8 cellular contexts compared by ENCODE assay signal in genomic region chr21:39016740-39017315, GRCh38.
DNase-seq lines count a peak whose midpoint lies in the region; ATAC-seq, FAIRE-seq and TF ChIP-seq lines count a peak whose summit lies in the region.

No MANE protein-coding gene starts in this region.

- dilution Hi-C loops in mammary epithelial cell (cut with HindIII; ENCODE audit: low sequenced_read_pairs) = no loop called here

- POLR2A ChIA-PET in HepG2 (lab: Yijun Ruan, JAX) = no interaction called here
- POLR2A ChIA-PET in CD8-positive, alpha-beta T cell (lab: Charles Lee) = no interaction called here

- WGBS in right lobe of liver (ENCODE audit: insufficient coverage, low coverage, low lambda C conversion rate, missing lambda C conversion rate) = 63% methylated on average over 3 of the region's 4 CpGs
- 91% methylated on average over 4 of the region's 4 CpGs for WGBS in HepG2 (ENCODE audit: low lambda C conversion rate)
- WGBS in mammary epithelial cell (ENCODE audit: low coverage, missing lambda C conversion rate) = 100% methylated on average over 4 of the region's 4 CpGs

- H2AFZ ChIP-seq in HepG2 (ENCODE audit: low read length) (no peak overlapping the region), mammary epithelial cell (ENCODE audit: low read depth, low read length) (no peak overlapping the region)

- no peak for TF ChIP-seq CTCF in right lobe of liver (IDR thresholded peaks at IDR 0.05)
- TF ChIP-seq CTCF in HepG2 (CRISPR knock-in tag; IDR thresholded peaks at IDR 0.05) = no peak
- no peak for TF ChIP-seq CTCF in RWPE2 (IDR thresholded peaks at IDR 0.05; ENCODE audit: poor library complexity, severe bottlenecking)
- TF ChIP-seq CTCF in CD8-positive, alpha-beta T cell (IDR thresholded peaks at IDR 0.05) = no peak
- TF ChIP-seq CTCF in mammary epithelial cell (conservative IDR thresholded peaks at IDR 0.05 in 1 of 2, IDR thresholded peaks at IDR 0.05 in 1 of 2; ENCODE audit: extremely low read depth in 1 of 2, insufficient read depth in 1 of 2, low read depth in 1 of 2, low read length in 2 of 2) = no peak

- no peak overlapping the region for H3K27ac Mint-ChIP-seq in CD8-positive, alpha-beta T cell

- ATAC-seq in right lobe of liver = peak in 3 of 4 donors; percentile 36 to 50 (median 44)
- ATAC-seq in HepG2 = no peak
- peak; percentile 93 for ATAC-seq in HG03060 (IDR thresholded peaks at IDR 0.05; ENCODE audit: low read depth, unreplicated experiment)
- no peak for ATAC-seq in RWPE2 (ENCODE audit: low read depth)
- ATAC-seq in CD8-positive, alpha-beta T cell = no peak

- in situ Hi-C loops in HepG2 (cut with HindIII; ENCODE audit: extremely low pct_ligation_motif_present, low pct_unique_long_range_greater_than_20kb) (no loop called here), mammary epithelial cell (cut with MboI; ENCODE audit: low sequenced_read_pairs in 2 of 2) (no loop called here)

- no peaks in the 10 kb centered on the region for H3K36me3 ChIP-seq in right lobe of liver
- no peaks in the 10 kb centered on the region for H3K36me3 ChIP-seq in HepG2 (replicated peaks in 1 of 2; ENCODE audit: control insufficient read depth in 1 of 2, insufficient read depth in 2 of 2, low read length in 2 of 2)
- no peaks in the 10 kb centered on the region for H3K36me3 ChIP-seq in RWPE2 (ENCODE audit: low read depth)
- H3K36me3 ChIP-seq in CD8-positive, alpha-beta T cell (ENCODE audit: insufficient read depth, low read length) = no peaks in the 10 kb centered on the region
- no peaks in the 10 kb centered on the region for H3K36me3 ChIP-seq in mammary epithelial cell (ENCODE audit: insufficient read depth, low read length)

- no peak for TF ChIP-seq RAD21 in HepG2 (CRISPR knock-in tag; IDR thresholded peaks at IDR 0.05)

- BruUV-seq in HepG2 (replicated peaks; lab: Mats Ljungman, UMichigan) (no TSS peak), mammary epithelial cell (replicated peaks; lab: Mats Ljungman, UMichigan) (no TSS peak)

- H3K4me3 ChIP-seq in right lobe of liver (no peak overlapping the region), HepG2 (replicated peaks in 1 of 3; ENCODE audit: insufficient read depth in 1 of 3, low read depth in 2 of 3, low read length in 3 of 3) (no peak overlapping the region), RWPE2 (ENCODE audit: severe bottlenecking) (no peak overlapping the region), mammary epithelial cell (replicated peaks in 1 of 3; ENCODE audit: insufficient read depth in 1 of 3, low read depth in 2 of 3, low read length in 3 of 3) (no peak overlapping the region)
- H3K4me3 ChIP-seq in CD8-positive, alpha-beta T cell (ENCODE audit: low read depth, low read length) = no peak overlapping the region

- H3K4me1 ChIP-seq in right lobe of liver = peaks cover 0 to 15% (median 3%) of the 10 kb centered on the region in 4 donors
- H3K4me1 ChIP-seq in HepG2 (ENCODE audit: insufficient read depth, low read length) = peaks cover 44% of the 10 kb centered on the region
- H3K4me1 ChIP-seq in RWPE2 (ENCODE audit: insufficient read depth, poor library complexity, severe bottlenecking) = peaks cover 35% of the 10 kb centered on the region
- H3K4me1 ChIP-seq in CD8-positive, alpha-beta T cell (ENCODE audit: insufficient read depth, low read length) = no peaks in the 10 kb centered on the region
- peaks cover 31% of the 10 kb centered on the region for H3K4me1 ChIP-seq in mammary epithelial cell (ENCODE audit: insufficient read depth, low read length)

- CTCF ChIA-PET in HepG2 (lab: Yijun Ruan, JAX; ENCODE audit: low intra/inter-chr PET ratio, low total read pairs) = no interaction called here
- CTCF ChIA-PET in CD8-positive, alpha-beta T cell (lab: Charles Lee) = no interaction called here
- CTCF ChIA-PET in mammary epithelial cell (lab: Charles Lee; ENCODE audit: low non-redundant PET) = no interaction called here

- no peak overlapping the region for H3K27ac ChIP-seq in right lobe of liver
- no peak overlapping the region for H3K27ac ChIP-seq in HepG2 (ENCODE audit: extremely low read length, insufficient read depth, low read length)
- H3K27ac ChIP-seq in RWPE2 (ENCODE audit: poor library complexity, severe bottlenecking) = peak overlapping the region; percentile 78
- H3K27ac ChIP-seq in CD8-positive, alpha-beta T cell (ENCODE audit: low read depth, low read length) = no peak overlapping the region
- no peak overlapping the region for H3K27ac ChIP-seq in mammary epithelial cell (ENCODE audit: insufficient read depth, low read depth, low read length)

- H4K20me1 ChIP-seq in HepG2 (ENCODE audit: insufficient read depth, low read length) (no peaks in the 10 kb centered on the region), mammary epithelial cell (ENCODE audit: insufficient read depth, low read length) (no peaks in the 10 kb centered on the region)

- intact Hi-C loops in right lobe of liver (cut with DNase I) (no loop called here), HepG2 (cut with micrococcal nuclease; ENCODE audit: unreplicated experiment) (no loop called here), mammary epithelial cell (cut with micrococcal nuclease) (no loop called here)
- intact Hi-C loops in CD8-positive, alpha-beta T cell (cut with DNase I, micrococcal nuclease) = no loop called here

- no peaks in the 10 kb centered on the region for H3K9me3 Mint-ChIP-seq in CD8-positive, alpha-beta T cell

- H3K27me3 Mint-ChIP-seq in CD8-positive, alpha-beta T cell (ENCODE audit: low read depth) = no peaks in the 10 kb centered on the region

- no peaks in the 10 kb centered on the region for H3K36me3 Mint-ChIP-seq in CD8-positive, alpha-beta T cell

- no peaks in the 10 kb centered on the region for H3K4me1 Mint-ChIP-seq in CD8-positive, alpha-beta T cell (ENCODE audit: low read depth)

- TF ChIP-seq POLR2A in right lobe of liver (IDR thresholded peaks at IDR 0.05) = no peak
- no peak for TF ChIP-seq POLR2A in HepG2 (IDR thresholded peaks at IDR 0.05; ENCODE audit: insufficient read depth in 1 of 2, low read depth in 2 of 2, low read length in 2 of 2)

- TF ChIP-seq EP300 in HepG2 (IDR thresholded peaks at IDR 0.05; ENCODE audit: low read depth in 2 of 2, low read length in 2 of 2) (no peak), HepG2 (CRISPR knock-in tag; IDR thresholded peaks at IDR 0.05; ENCODE audit: borderline replicate concordance) (no peak)

- H3K9me3 ChIP-seq in right lobe of liver (no peaks in the 10 kb centered on the region), HepG2 (ENCODE audit: low read length) (no peaks in the 10 kb centered on the region), RWPE2 (ENCODE audit: severe bottlenecking) (no peaks in the 10 kb centered on the region), mammary epithelial cell (replicated peaks; ENCODE audit: insufficient read depth, low read length) (no peaks in the 10 kb centered on the region)
- H3K9me3 ChIP-seq in CD8-positive, alpha-beta T cell (ENCODE audit: low read length) = no peaks in the 10 kb centered on the region

- H3K79me2 ChIP-seq in HepG2 (ENCODE audit: insufficient read depth, low read length) (no peaks in the 10 kb centered on the region), mammary epithelial cell (ENCODE audit: insufficient read depth, low read length) (no peaks in the 10 kb centered on the region)

- H3K27me3 ChIP-seq in right lobe of liver (no peaks in the 10 kb centered on the region), HepG2 (ENCODE audit: control insufficient read depth in 1 of 2, insufficient read depth in 2 of 2, low read length in 2 of 2) (no peaks in the 10 kb centered on the region), RWPE2 (ENCODE audit: insufficient read depth, poor library complexity, severe bottlenecking) (no peaks in the 10 kb centered on the region), mammary epithelial cell (ENCODE audit: insufficient read depth, low read length) (no peaks in the 10 kb centered on the region)
- H3K27me3 ChIP-seq in CD8-positive, alpha-beta T cell (ENCODE audit: insufficient read depth, low read length) = no peaks in the 10 kb centered on the region

- no peak for DNase-seq in right lobe of liver
- DNase-seq in HepG2 (ENCODE audit: low spot score) = no peak
- no peak for DNase-seq in RWPE2 (ENCODE audit: low spot score)
- DNase-seq in cerebellum (ENCODE audit: low spot score) = no peak
- DNase-seq in CD8-positive, alpha-beta T cell = no peak
- no peak for DNase-seq in mammary epithelial cell
- DNase-seq in stimulated activated CD4-positive, alpha-beta T cell treated with anti-CD3 and anti-CD28 coated beads, Interleukin-12 subunit alpha, Interleukin-12 subunit beta, amount 100 ng/mL, for 4 hours = no peak

- no peak for FAIRE-seq in HepG2 (lab: Jason Lieb, UNC)

- H3K9ac ChIP-seq in HepG2 (ENCODE audit: insufficient read depth, low read depth, low read length) (no peak overlapping the region), mammary epithelial cell (ENCODE audit: insufficient read depth, low read length) (no peak overlapping the region)

- H3K4me3 Mint-ChIP-seq in CD8-positive, alpha-beta T cell = no peak overlapping the region

- no peak overlapping the region for H3K4me2 ChIP-seq in HepG2 (ENCODE audit: low read depth, low read length)
- no peak overlapping the region for H3K4me2 ChIP-seq in mammary epithelial cell (ENCODE audit: insufficient read depth, low read depth, low read length)

TF ChIP-seq in HepG2, 621 proteins besides CTCF, POLR2A, EP300 and RAD21 (continues in another document):
- TF ChIP-seq ZNF512B (CRISPR knock-in tag; IDR thresholded peaks at IDR 0.05; ENCODE audit: borderline replicate concordance) = no peak
- TF ChIP-seq BRD4 (CRISPR knock-in tag; IDR thresholded peaks at IDR 0.05) = no peak

Comparison
In these comparisons a context has a peak if more than half of its experiments do, and no peak if none do; other contexts are left out.
1. ATAC-seq: peak in right lobe of liver (3 of 4) and HG03060 (single experiment); none in HepG2 (single experiment), RWPE2 (single experiment) and CD8-positive, alpha-beta T cell (single experiment).